8 cellular contexts compared by ENCODE assay signal in genomic region chr9:35904966-35905781, GRCh38. TPM values are rescaled to one million over a fixed set of nuclear protein-coding genes. Genes with fewer than 3 reads are reported as not detected.
A peak's percentile ranks its signal among the peaks of the same experiment; 100 is the strongest.
DNase-seq lines count a peak whose midpoint lies in the region; ATAC-seq and TF ChIP-seq lines count a peak whose summit lies in the region.

No MANE protein-coding gene starts in this region.

- H3K4me1 Mint-ChIP-seq in activated T-helper 2 cell treated with anti-CD3 and anti-CD28 coated beads, Interferon-gamma antibody, Interleukin-2, Interleukin-4, amounts not matched to agents 10 μg/mL and 5 μg/mL and 100 μg/mL, durations not matched to agents 14 hours and 24 hours and 36 hours (ENCODE audit: low read depth) = peaks cover 28% of the 10 kb centered on the region

- no peak overlapping the region for H3K4me3 Mint-ChIP-seq in activated T-helper 2 cell treated with anti-CD3 and anti-CD28 coated beads, Interferon-gamma antibody, Interleukin-2, Interleukin-4, amounts not matched to agents 10 μg/mL and 5 μg/mL and 100 μg/mL, durations not matched to agents 14 hours and 24 hours and 36 hours (ENCODE audit: low read depth)

- 73 to 83% (median 75%) methylated on average over 6 to 10 of the region's 10 CpGs for WGBS in stomach, 5 donors
- no CpG with 5 or more reads among the region's 10 CpGs for WGBS in mesendoderm (ENCODE audit: extremely low coverage, insufficient coverage, low lambda C conversion rate)

- no peak for ATAC-seq in HG03354 (IDR thresholded peaks at IDR 0.05; ENCODE audit: poor library complexity, severe bottlenecking, unreplicated experiment)

- no peaks in the 10 kb centered on the region for H3K79me1 ChIP-seq in mesendoderm (ENCODE audit: low read length)

- no peak overlapping the region for H3K56ac ChIP-seq in mesendoderm (ENCODE audit: low read length)

- no peak overlapping the region for H3K23ac ChIP-seq in mesendoderm (ENCODE audit: low read length)

- no peak overlapping the region for H4K8ac ChIP-seq in mesendoderm (ENCODE audit: low read depth, low read length)

- no peak overlapping the region for H2AK5ac ChIP-seq in mesendoderm (ENCODE audit: low read length)

- no peak overlapping the region for H3K4ac ChIP-seq in mesendoderm (ENCODE audit: low read depth, low read length)

- H3K27me3 ChIP-seq in ascending aorta = no peaks in the 10 kb centered on the region
- peaks cover 0 to 7% (median 0%) of the 10 kb centered on the region in 3 donors for H3K27me3 ChIP-seq in stomach
- H3K27me3 ChIP-seq in effector memory CD4-positive, alpha-beta T cell (replicated peaks; ENCODE audit: control insufficient read depth, insufficient read depth, low read length, poor library complexity, severe bottlenecking) = no peaks in the 10 kb centered on the region
- H3K27me3 ChIP-seq in mesendoderm (ENCODE audit: insufficient read depth, low read length, poor library complexity) = no peaks in the 10 kb centered on the region

- H3K4me3 ChIP-seq in ascending aorta = peak overlapping the region in 1 of 2 donors; percentile 39
- H3K4me3 ChIP-seq in stomach = no peak overlapping the region
- H3K4me3 ChIP-seq in effector memory CD4-positive, alpha-beta T cell (ENCODE audit: insufficient read depth, low read depth, low read length, poor library complexity, severe bottlenecking) = no peak overlapping the region
- H3K4me3 ChIP-seq in mesendoderm (ENCODE audit: low read length) = no peak overlapping the region

- H3K36me3 Mint-ChIP-seq in activated T-helper 2 cell treated with anti-CD3 and anti-CD28 coated beads, Interferon-gamma antibody, Interleukin-2, Interleukin-4, amounts not matched to agents 10 μg/mL and 5 μg/mL and 100 μg/mL, durations not matched to agents 14 hours and 24 hours and 36 hours (ENCODE audit: low read depth) = no peaks in the 10 kb centered on the region

- H3K9me3 ChIP-seq in ascending aorta = no peaks in the 10 kb centered on the region
- H3K9me3 ChIP-seq in stomach = no peaks in the 10 kb centered on the region
- no peaks in the 10 kb centered on the region for H3K9me3 ChIP-seq in effector memory CD4-positive, alpha-beta T cell (ENCODE audit: control insufficient read depth, low read length)

- H3K9ac ChIP-seq in mesendoderm (ENCODE audit: low read length) = no peak overlapping the region

- intact Hi-C loops in ascending aorta (cut with DNase I) = loop anchor here (10.0 kb wide), 3 partner anchors 250 to 410 kb away; partner anchors contain the start of genes CCDC107, CCIN, RMRP and RUSC2
- intact Hi-C loops in stomach (cut with DNase I; ENCODE audit: low total_unique reads) = loop anchor here (5.0 kb wide), 1 partner anchor 42 kb away; no protein-coding TSS in a partner anchor
- intact Hi-C loops in activated T-helper 2 cell treated with anti-CD3 and anti-CD28 coated beads, Interferon-gamma antibody, Interleukin-2, Interleukin-4, amounts not matched to agents 10 μg/mL and 5 μg/mL and 100 μg/mL, durations not matched to agents 14 hours and 24 hours and 36 hours (cut with micrococcal nuclease) = loop anchor here (5.0 kb wide), 1 partner anchor 117 kb away; no protein-coding TSS in a partner anchor

- H3K18ac ChIP-seq in mesendoderm (ENCODE audit: low read length) = no peak overlapping the region

- H3K9me3 Mint-ChIP-seq in activated T-helper 2 cell treated with anti-CD3 and anti-CD28 coated beads, Interferon-gamma antibody, Interleukin-2, Interleukin-4, amounts not matched to agents 10 μg/mL and 5 μg/mL and 100 μg/mL, durations not matched to agents 14 hours and 24 hours and 36 hours = no peaks in the 10 kb centered on the region

- TF ChIP-seq CTCF in ascending aorta (IDR thresholded peaks at IDR 0.05) (no peak), stomach (IDR thresholded peaks at IDR 0.05) (no peak)

- H4K5ac ChIP-seq in mesendoderm (ENCODE audit: low read length) = no peak overlapping the region

- DNase-seq in HCEC 1CT (peak; percentile 79), ascending aorta (ENCODE audit: low spot score in 2 of 2) (no peak), kidney tubule cell (ENCODE audit: low spot score) (peak; percentile 73), stomach (no peak), mesendoderm (no peak)
- DNase-seq in activated T-helper 2 cell treated with anti-CD3 and anti-CD28 coated beads, Interferon-gamma antibody, Interleukin-2, Interleukin-4, amounts not matched to agents 10 μg/mL and 5 μg/mL and 100 μg/mL, durations not matched to agents 14 hours and 24 hours and 36 hours (ENCODE audit: low spot score) = no peak
- no peak for DNase-seq in effector memory CD4-positive, alpha-beta T cell

- H3K27ac ChIP-seq in ascending aorta = peak overlapping the region; percentile 84 to 98
- H3K27ac ChIP-seq in stomach = peak overlapping the region; percentile 11 to 94 (median 89)
- no peak overlapping the region for H3K27ac ChIP-seq in effector memory CD4-positive, alpha-beta T cell (ENCODE audit: insufficient read depth, low read length, poor library complexity, severe bottlenecking)
- H3K27ac ChIP-seq in mesendoderm (ENCODE audit: low read depth, low read length) = no peak overlapping the region

- no peak overlapping the region for H3K4me2 ChIP-seq in mesendoderm (ENCODE audit: low read length)

- no peak overlapping the region for H3K27ac Mint-ChIP-seq in activated T-helper 2 cell treated with anti-CD3 and anti-CD28 coated beads, Interferon-gamma antibody, Interleukin-2, Interleukin-4, amounts not matched to agents 10 μg/mL and 5 μg/mL and 100 μg/mL, durations not matched to agents 14 hours and 24 hours and 36 hours

- no peak overlapping the region for H2BK15ac ChIP-seq in mesendoderm (replicated peaks; ENCODE audit: low read depth)

- TF ChIP-seq EP300 in stomach (IDR thresholded peaks at IDR 0.05) = no peak

- H2BK5ac ChIP-seq in mesendoderm (ENCODE audit: low read length) = no peak overlapping the region

- peaks cover 11% of the 10 kb centered on the region for H3K27me3 Mint-ChIP-seq in activated T-helper 2 cell treated with anti-CD3 and anti-CD28 coated beads, Interferon-gamma antibody, Interleukin-2, Interleukin-4, amounts not matched to agents 10 μg/mL and 5 μg/mL and 100 μg/mL, durations not matched to agents 14 hours and 24 hours and 36 hours (ENCODE audit: low read depth)

- H2BK120ac ChIP-seq in mesendoderm (ENCODE audit: low read depth, low read length) = no peak overlapping the region

- no peaks in the 10 kb centered on the region for H3K79me2 ChIP-seq in mesendoderm (ENCODE audit: control insufficient read depth, insufficient read depth, low read length)

- TF ChIP-seq POLR2A in stomach (IDR thresholded peaks at IDR 0.05) = no peak

- H3K4me1 ChIP-seq in ascending aorta (peaks cover 49 to 62% of the 10 kb centered on the region in 2 donors), stomach (peaks cover 55 to 69% (median 59%) of the 10 kb centered on the region in 4 donors), mesendoderm (ENCODE audit: control insufficient read depth, low read depth, low read length) (peaks cover 21% of the 10 kb centered on the region)
- peaks cover 37% of the 10 kb centered on the region for H3K4me1 ChIP-seq in effector memory CD4-positive, alpha-beta T cell (ENCODE audit: control insufficient read depth, insufficient read depth, low read length, poor library complexity, severe bottlenecking)

- H3K36me3 ChIP-seq in ascending aorta (no peaks in the 10 kb centered on the region), stomach (no peaks in the 10 kb centered on the region), mesendoderm (ENCODE audit: control insufficient read depth, insufficient read depth, low read length) (no peaks in the 10 kb centered on the region)
- H3K36me3 ChIP-seq in effector memory CD4-positive, alpha-beta T cell (ENCODE audit: control insufficient read depth, insufficient read depth, low read length) = no peaks in the 10 kb centered on the region

RNA-seq across cellular contexts. Expression of gene HRCT1, which starts 0.8 kb away (rescaled TPM):
- 32.7 TPM for total RNA-seq in ascending aorta
- total RNA-seq in stomach = 10 to 100 TPM in 1 of 5 donors, 1 to 10 TPM in 2, under 1 TPM in 1, not detected in 1; 0.92 to 28.7 (median 7.7) TPM
- 1 to 10 TPM in 1 of 3 donors, under 1 TPM in 1, not detected in 1; 0.50 to 4.3 TPM for polyA plus RNA-seq in stomach
- not detected in 2 replicates for total RNA-seq in activated T-helper 2 cell treated with anti-CD3 and anti-CD28 coated beads, Interferon-gamma antibody, Interleukin-2, Interleukin-4, amounts not matched to agents 10 μg/mL and 5 μg/mL and 100 μg/mL, durations not matched to agents 14 hours and 24 hours and 36 hours
- polyA plus RNA-seq in mesendoderm (2013, experiment 1 of 2) = not detected
- polyA plus RNA-seq in mesendoderm (2013, experiment 2 of 2) = not detected

RNA-seq across cellular contexts. Expression of gene SPAAR, which starts 4.1 kb away (rescaled TPM):
- total RNA-seq in ascending aorta (4.0 TPM), stomach (1 to 10 TPM in 2 of 5 donors, not detected in 3; 1.2 to 2.4 TPM)
- under 1 TPM; 0.30 to 0.92 (median 0.68) TPM for polyA plus RNA-seq in stomach
- total RNA-seq in activated T-helper 2 cell treated with anti-CD3 and anti-CD28 coated beads, Interferon-gamma antibody, Interleukin-2, Interleukin-4, amounts not matched to agents 10 μg/mL and 5 μg/mL and 100 μg/mL, durations not matched to agents 14 hours and 24 hours and 36 hours = not detected in 2 replicates
- 0.60 TPM for polyA plus RNA-seq in mesendoderm (2013, experiment 1 of 2)
- polyA plus RNA-seq in mesendoderm (2013, experiment 2 of 2) = 0.73 TPM

RNA-seq across cellular contexts. Expression of gene OR13J1, which starts 35.0 kb away (rescaled TPM):
- total RNA-seq in ascending aorta (not detected), stomach (not detected)
- not detected for polyA plus RNA-seq in stomach
- not detected in 2 replicates for total RNA-seq in activated T-helper 2 cell treated with anti-CD3 and anti-CD28 coated beads, Interferon-gamma antibody, Interleukin-2, Interleukin-4, amounts not matched to agents 10 μg/mL and 5 μg/mL and 100 μg/mL, durations not matched to agents 14 hours and 24 hours and 36 hours
- polyA plus RNA-seq in mesendoderm (2013, experiment 1 of 2) = not detected
- not detected for polyA plus RNA-seq in mesendoderm (2013, experiment 2 of 2)

RNA-seq across cellular contexts. Expression of gene OR2S2, which starts 52.8 kb away (rescaled TPM):
- total RNA-seq in ascending aorta = not detected
- not detected for total RNA-seq in stomach
- polyA plus RNA-seq in stomach = not detected
- not detected in 2 replicates for total RNA-seq in activated T-helper 2 cell treated with anti-CD3 and anti-CD28 coated beads, Interferon-gamma antibody, Interleukin-2, Interleukin-4, amounts not matched to agents 10 μg/mL and 5 μg/mL and 100 μg/mL, durations not matched to agents 14 hours and 24 hours and 36 hours
- not detected for polyA plus RNA-seq in mesendoderm (2013, experiment 1 of 2)
- polyA plus RNA-seq in mesendoderm (2013, experiment 2 of 2) = not detected

Comparison
In these comparisons a context has a peak if more than half of its experiments do, and no peak if none do; other contexts are left out.
1. DNase-seq: peak in HCEC 1CT (single experiment) and kidney tubule cell (single experiment); none in ascending aorta (0 of 2), stomach (single experiment), activated T-helper 2 cell treated with anti-CD3 and anti-CD28 coated beads, Interferon-gamma antibody, Interleukin-2, Interleukin-4, amounts not matched to agents 10 μg/mL and 5 μg/mL and 100 μg/mL, durations not matched to agents 14 hours and 24 hours and 36 hours (single experiment), effector memory CD4-positive, alpha-beta T cell (0 of 3) and mesendoderm (single experiment).
2. H3K27ac ChIP-seq: peak in ascending aorta (2 of 2) and stomach (5 of 5); none in effector memory CD4-positive, alpha-beta T cell (single experiment) and mesendoderm (single experiment).